ENCODE assay signal across 21 cellular contexts in the genomic region with DNA sequence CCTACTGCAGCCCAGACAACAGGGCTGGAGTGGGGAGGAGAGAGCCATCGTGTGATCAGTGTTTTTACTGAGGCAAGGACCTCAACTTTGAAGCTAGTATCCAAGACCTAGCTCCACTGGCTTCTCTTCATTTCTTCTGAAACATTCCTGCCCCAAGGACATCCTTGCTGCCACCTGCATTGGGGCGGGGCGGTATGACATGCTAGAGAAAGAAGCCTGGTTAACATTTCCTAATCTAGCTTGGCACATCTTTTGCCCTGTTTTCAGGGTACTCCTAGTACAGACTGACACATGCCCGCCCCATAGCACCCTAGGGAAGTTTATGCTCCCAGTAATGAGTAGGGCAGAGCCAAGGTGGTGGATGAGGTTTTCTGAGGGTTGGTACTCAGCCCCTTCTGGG. TPM values are rescaled to one million over a fixed set of nuclear protein-coding genes. Genes with fewer than 3 reads are reported as not detected.
"Had no signal": no experiment of that assay in that cellular context is flagged by ENCODE, and none has a peak within 500 bp of the region (broad histone marks: within the 10 kb centered on the region; RNA-seq: fewer than 3 reads in every experiment).

No MANE protein-coding gene starts in this region.

- H3K4me2 ChIP-seq: smooth muscle cell had no signal

- DNase-seq: activated CD4-positive, alpha-beta memory T cell treated with anti-CD3 and anti-CD28 coated beads for 36 hours; activated CD4-positive, alpha-beta T cell treated with anti-CD3 and anti-CD28 coated beads for 36 hours; activated gamma-delta T cell treated with Interleukin-2 at 50 U/mL for 16 hours; activated T-cell treated with anti-CD3 and anti-CD28 coated beads for 4 hours; endodermal cell; erythroblast; immature natural killer cell; mesendoderm; right lobe of liver; stimulated activated CD4-positive, alpha-beta T cell treated with anti-CD3 and anti-CD28 coated beads, Interleukin-4, amount 100 ng/mL, for 1 hour; stimulated activated naive CD8-positive, alpha-beta T cell treated with anti-CD3 and anti-CD28 coated beads, Interleukin-15, amount 100 ng/mL, for 72 hours had no signal

- H3K4me1 ChIP-seq: parathyroid adenoma had no signal

- H3K9ac ChIP-seq: parathyroid adenoma had no signal

- ATAC-seq: activated CD4-positive, alpha-beta T cell treated with anti-CD3 and anti-CD28 coated beads for 36 hours; naive thymus-derived CD8-positive, alpha-beta T cell; stimulated activated naive CD8-positive, alpha-beta T cell treated with anti-CD3 and anti-CD28 coated beads, Interleukin-15, amount 100 ng/mL, for 72 hours; WTC11 had no signal

- H3K4me3 ChIP-seq: cardiac muscle cell, right lobe of liver, smooth muscle cell had no signal

- H3K27ac ChIP-seq: cardiac muscle cell, neutrophil, parathyroid adenoma had no signal

- H3K27me3 ChIP-seq: cardiac muscle cell, right lobe of liver had no signal

- H3K9me3 ChIP-seq: neutrophil, right lobe of liver had no signal

- H3K36me3 ChIP-seq: cardiac muscle cell, neutrophil, right lobe of liver had no signal

- H3K79me2 ChIP-seq: parathyroid adenoma had no signal

RNA-seq across cellular contexts. Expression of a gene that starts 17.8 kb away (rescaled TPM):
- total RNA-seq: activated CD4-positive, alpha-beta memory T cell treated with anti-CD3 and anti-CD28 coated beads for 36 hours; activated CD4-positive, alpha-beta T cell treated with anti-CD3 and anti-CD28 coated beads for 36 hours; activated T-helper 1 cell treated with anti-CD3 and anti-CD28 coated beads, Interleukin-12 subunit alpha, Interleukin-12 subunit beta, Interleukin-2, Interleukin-4 antibody, amounts not matched to agents 30 ng/mL and 10 ng/mL and 1 ng/mL, durations not matched to agents 14 hours and 24 hours and 36 hours; cardiac muscle cell; endodermal cell; liver; naive thymus-derived CD8-positive, alpha-beta T cell; smooth muscle cell; T-helper 2 cell treated with Interferon-gamma antibody and Interleukin-4, amounts not matched to agents 100 ng/mL and 5 ng/mL, for 36 hours; ureter; WTC11 had no signal
- polyA plus RNA-seq: cardiac muscle cell; immature natural killer cell; liver; naive thymus-derived CD8-positive, alpha-beta T cell; smooth muscle cell had no signal

RNA-seq across cellular contexts. Expression of a gene that starts 50.3 kb away (rescaled TPM):
- total RNA-seq: activated CD4-positive, alpha-beta memory T cell treated with anti-CD3 and anti-CD28 coated beads for 36 hours; activated CD4-positive, alpha-beta T cell treated with anti-CD3 and anti-CD28 coated beads for 36 hours; activated T-helper 1 cell treated with anti-CD3 and anti-CD28 coated beads, Interleukin-12 subunit alpha, Interleukin-12 subunit beta, Interleukin-2, Interleukin-4 antibody, amounts not matched to agents 30 ng/mL and 10 ng/mL and 1 ng/mL, durations not matched to agents 14 hours and 24 hours and 36 hours; cardiac muscle cell; naive thymus-derived CD8-positive, alpha-beta T cell; right lobe of liver; smooth muscle cell; T-helper 2 cell treated with Interferon-gamma antibody and Interleukin-4, amounts not matched to agents 100 ng/mL and 5 ng/mL, for 36 hours had no signal
- polyA plus RNA-seq: immature natural killer cell; naive thymus-derived CD8-positive, alpha-beta T cell; smooth muscle cell had no signal
